1 cellular context compared by ENCODE assay signal in the genomic region with DNA sequence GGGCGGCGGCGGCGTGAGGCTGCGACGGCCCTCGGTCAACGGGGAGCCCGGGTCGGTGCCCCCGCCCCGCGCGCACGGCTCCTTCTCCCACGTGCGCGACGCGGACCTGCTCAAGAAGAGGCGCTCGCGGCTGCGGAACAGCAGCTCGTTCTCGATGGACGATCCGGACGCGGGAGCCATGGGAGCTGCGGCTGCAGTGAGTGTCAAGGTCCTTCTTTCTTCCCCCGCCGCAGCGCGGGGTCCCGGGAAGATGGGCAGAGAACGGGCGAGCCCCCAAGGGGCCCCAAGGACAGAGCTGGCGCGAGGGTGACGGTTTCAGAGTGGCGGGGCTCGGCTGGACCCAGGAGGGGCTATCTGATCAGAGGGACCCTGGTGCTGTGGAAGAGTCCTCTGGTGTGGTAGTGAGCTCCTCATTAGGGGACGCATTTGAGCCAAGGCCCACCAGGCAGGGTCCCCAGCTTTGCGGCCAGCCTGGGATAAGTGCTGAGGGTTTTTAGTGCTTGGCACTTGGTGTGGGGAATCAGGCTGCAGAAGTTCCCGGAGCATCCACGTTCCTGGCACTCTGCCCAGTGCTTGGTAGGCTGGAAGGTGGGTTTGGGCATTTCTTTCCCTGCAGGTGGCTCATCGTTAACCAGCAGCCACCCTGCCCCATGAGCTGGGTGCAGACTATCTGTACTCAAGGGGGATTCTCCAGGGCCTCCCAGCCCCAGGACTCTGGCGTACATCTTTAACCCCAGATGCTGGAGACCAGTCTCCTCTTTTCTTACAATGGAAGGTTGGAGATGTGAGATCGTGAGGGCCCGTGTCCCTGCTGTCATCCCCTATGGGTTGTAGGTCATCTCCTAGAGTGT.
TF ChIP-seq lines count a peak whose summit lies in the region.

No MANE protein-coding gene starts in this region.

TF ChIP-seq in K562, 482 proteins besides CTCF, POLR2A, EP300 and RAD21:
- TF ChIP-seq, protein P1, sequence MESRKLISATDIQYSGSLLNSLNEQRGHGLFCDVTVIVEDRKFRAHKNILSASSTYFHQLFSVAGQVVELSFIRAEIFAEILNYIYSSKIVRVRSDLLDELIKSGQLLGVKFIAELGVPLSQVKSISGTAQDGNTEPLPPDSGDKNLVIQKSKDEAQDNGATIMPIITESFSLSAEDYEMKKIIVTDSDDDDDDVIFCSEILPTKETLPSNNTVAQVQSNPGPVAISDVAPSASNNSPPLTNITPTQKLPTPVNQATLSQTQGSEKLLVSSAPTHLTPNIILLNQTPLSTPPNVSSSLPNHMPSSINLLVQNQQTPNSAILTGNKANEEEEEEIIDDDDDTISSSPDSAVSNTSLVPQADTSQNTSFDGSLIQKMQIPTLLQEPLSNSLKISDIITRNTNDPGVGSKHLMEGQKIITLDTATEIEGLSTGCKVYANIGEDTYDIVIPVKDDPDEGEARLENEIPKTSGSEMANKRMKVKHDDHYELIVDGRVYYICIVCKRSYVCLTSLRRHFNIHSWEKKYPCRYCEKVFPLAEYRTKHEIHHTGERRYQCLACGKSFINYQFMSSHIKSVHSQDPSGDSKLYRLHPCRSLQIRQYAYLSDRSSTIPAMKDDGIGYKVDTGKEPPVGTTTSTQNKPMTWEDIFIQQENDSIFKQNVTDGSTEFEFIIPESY (CRISPR knock-in tag; IDR thresholded peaks at IDR 0.05), result peak; percentile 86
- TF ChIP-seq NFIC (IDR thresholded peaks at IDR 0.05) (peak; percentile 52), PCBP1 (IDR thresholded peaks at IDR 0.05; ENCODE audit: low read depth, low read length, poor library complexity, severe bottlenecking) (peak; percentile 51), TAF9B (IDR thresholded peaks at IDR 0.05; ENCODE audit: partially characterized antibody) (no peak)
